20 cellular contexts compared by ENCODE assay signal in genomic region chr11:24516658-24517057, GRCh38. TPM values are rescaled to one million over a fixed set of nuclear protein-coding genes. Genes with fewer than 3 reads are reported as not detected.
DNase-seq lines count a peak whose midpoint lies in the region; ATAC-seq and TF ChIP-seq lines count a peak whose summit lies in the region.
"Had no signal": no experiment of that assay in that cellular context is flagged by ENCODE, and none has a peak within 500 bp of the region (broad histone marks: within the 10 kb centered on the region; RNA-seq: fewer than 3 reads in every experiment).

No MANE protein-coding gene starts in this region.

- intact Hi-C loops in PC-3 (cut with micrococcal nuclease): no loop called here
- intact Hi-C loops in left colon (cut with DNase I, micrococcal nuclease): no loop called here

- H3K56ac ChIP-seq in H9 (ENCODE audit: insufficient read length, low read depth, low read length): no peak overlapping the region

- POLR2A ChIA-PET in PC-3 (lab: Charles Lee; ENCODE audit: unreplicated experiment): no interaction called here

- no peak overlapping the region for H4K5ac ChIP-seq in H9 (ENCODE audit: insufficient read length, low read depth, low read length)

- no peaks in the 10 kb centered on the region for H3K9me3 Mint-ChIP-seq in H9

- no peak overlapping the region for H3T11ph ChIP-seq in H9 (ENCODE audit: low read length)

- H2BK120ac ChIP-seq in H9 (ENCODE audit: low read depth, low read length, poor library complexity, severe bottlenecking): no peak overlapping the region
- no peak overlapping the region for H2BK120ac ChIP-seq in trophoblast cell (ENCODE audit: insufficient read depth, low read length, poor library complexity)

- H4K12ac ChIP-seq in trophoblast cell (ENCODE audit: low read depth, low read length): no peak overlapping the region

- no peak overlapping the region for H2BK20ac ChIP-seq in H9 (ENCODE audit: low read depth, low read length, poor library complexity, severe bottlenecking)

- H3K9me3 ChIP-seq in H9 (ENCODE audit: control insufficient read depth, low read depth, low read length): no peaks in the 10 kb centered on the region
- H3K9me3 ChIP-seq in PC-3 (ENCODE audit: low read length): no peaks in the 10 kb centered on the region
- H3K9me3 ChIP-seq in trophoblast cell (ENCODE audit: insufficient read depth, low read depth, low read length): no peaks in the 10 kb centered on the region
- H3K9me3 ChIP-seq in osteoblast (ENCODE audit: low read depth, low read length): no peaks in the 10 kb centered on the region
- H3K9me3 ChIP-seq: A549 had no signal

- BruUV-seq in PC-3 (replicated peaks; lab: Mats Ljungman, UMichigan): no TSS peak

- H3K27ac Mint-ChIP-seq in H9: peak overlapping the region; percentile 1 to 88 (median 1); a peak in 4 of 7 replicates
- H3K27ac Mint-ChIP-seq: CD4-positive, alpha-beta memory T cell had no signal

- H3K4me2 ChIP-seq in H9 (ENCODE audit: insufficient read depth, insufficient read length, low read length) (no peak overlapping the region), PC-3 (ENCODE audit: low read length) (no peak overlapping the region), trophoblast cell (ENCODE audit: low read length) (no peak overlapping the region), osteoblast (ENCODE audit: insufficient read depth, low read length) (no peak overlapping the region)
- H3K4me2 ChIP-seq: A549 had no signal

- no peak overlapping the region for H2BK15ac ChIP-seq in H9 (ENCODE audit: low read depth, low read length)

- H3K4me1 ChIP-seq in H9 (ENCODE audit: insufficient read depth, low read length) (peaks cover 2% of the 10 kb centered on the region; the same call in 1 of the 2 replicates), PC-3 (ENCODE audit: insufficient read depth, low read length) (peaks cover 29% of the 10 kb centered on the region), trophoblast cell (ENCODE audit: control insufficient read depth in 1 of 2, insufficient read depth in 2 of 2, low read length in 2 of 2) (no peaks in the 10 kb centered on the region), osteoblast (ENCODE audit: insufficient read depth, low read length) (no peaks in the 10 kb centered on the region)
- H3K4me1 ChIP-seq: A549 had no signal

- H3K36me3 ChIP-seq in PC-3 (ENCODE audit: low read depth, low read length): no peaks in the 10 kb centered on the region
- H3K36me3 ChIP-seq in trophoblast cell (ENCODE audit: control insufficient read depth in 1 of 2, insufficient read depth in 2 of 2, low read length in 2 of 2): no peaks in the 10 kb centered on the region
- no peaks in the 10 kb centered on the region for H3K36me3 ChIP-seq in osteoblast (ENCODE audit: insufficient read depth, low read length)

- no peak overlapping the region for H3K14ac ChIP-seq in H9 (ENCODE audit: insufficient read depth, low read length)
- H3K14ac ChIP-seq in trophoblast cell (ENCODE audit: low read length): no peak overlapping the region

- no peak overlapping the region; a peak in 1 of 5 replicates for H3K4me3 Mint-ChIP-seq in H9
- H3K4me3 Mint-ChIP-seq: CD4-positive, alpha-beta memory T cell had no signal

- H3K27me3 ChIP-seq in H9 (ENCODE audit: insufficient read depth, low read length) (no peaks in the 10 kb centered on the region), PC-3 (ENCODE audit: low read length) (no peaks in the 10 kb centered on the region), trophoblast cell (ENCODE audit: insufficient read depth, low read length) (no peaks in the 10 kb centered on the region), osteoblast (ENCODE audit: insufficient read depth, low read length) (no peaks in the 10 kb centered on the region)

- H2BK5ac ChIP-seq in H9 (ENCODE audit: insufficient read length, low read length) (no peak overlapping the region), trophoblast cell (ENCODE audit: low read depth, low read length, poor library complexity) (no peak overlapping the region)

- H2BK12ac ChIP-seq in H9 (ENCODE audit: insufficient read length, low read depth, low read length): no peak overlapping the region
- no peak overlapping the region for H2BK12ac ChIP-seq in trophoblast cell (ENCODE audit: low read length)

- no peaks in the 10 kb centered on the region for H3K9me2 ChIP-seq in PC-3 (replicated peaks; ENCODE audit: low read length)

- H3K4me3 ChIP-seq in PC-3 (ENCODE audit: low read length) (no peak overlapping the region), trophoblast cell (ENCODE audit: low read depth, low read length) (no peak overlapping the region), osteoblast (ENCODE audit: insufficient read depth, low read length) (no peak overlapping the region)
- H3K4me3 ChIP-seq: A549, GM12878, GM23248 had no signal

- H3K23ac ChIP-seq in H9 (ENCODE audit: insufficient read length, low read depth, low read length) (no peak overlapping the region), trophoblast cell (ENCODE audit: low read length) (no peak overlapping the region)

- no peak for DNase-seq in H9
- no peak for DNase-seq in PC-3
- DNase-seq in left colon: no peak
- peak; percentile 0 to 21 for DNase-seq in trophoblast cell
- no peak for DNase-seq in activated CD8-positive, alpha-beta memory T cell treated with anti-CD3 and anti-CD28 coated beads for 24 hours
- no peak for DNase-seq in NCI-H526 (lab: John Stamatoyannopoulos, UW)
- no peak for DNase-seq in osteoblast (ENCODE audit: insufficient read length, low spot score, missing footprints)
- no peak for DNase-seq in amygdala (lab: John Stamatoyannopoulos, UW)
- DNase-seq: 8988T; ACHN; C1 segment of cervical spinal cord; CD4-positive, alpha-beta memory T cell; COR-L47; DMS153; DND-41; GM23248; H7 had no signal

- H3K27ac ChIP-seq in H9 (ENCODE audit: insufficient read length, low read depth, low read length) (no peak overlapping the region), PC-3 (ENCODE audit: low read length) (no peak overlapping the region), trophoblast cell (ENCODE audit: low read depth, low read length) (no peak overlapping the region), osteoblast (ENCODE audit: low read depth, low read length) (no peak overlapping the region)
- H3K27ac ChIP-seq: A549, GM23248 had no signal

- H3K18ac ChIP-seq in H9 (ENCODE audit: insufficient read length, low read depth, low read length) (no peak overlapping the region), trophoblast cell (ENCODE audit: low read length) (no peak overlapping the region)

- peaks cover 41 to 49% of the 10 kb centered on the region in 2 experiments for H3K4me1 Mint-ChIP-seq in H9
- H3K4me1 Mint-ChIP-seq: CD4-positive, alpha-beta memory T cell had no signal

- H4K91ac ChIP-seq in H9 (ENCODE audit: insufficient read length, low read depth, low read length) (no peak overlapping the region), trophoblast cell (ENCODE audit: low read depth, low read length) (no peak overlapping the region)

- no peaks in the 10 kb centered on the region for H4K20me1 ChIP-seq in H9 (ENCODE audit: control insufficient read depth, insufficient read depth, insufficient read length)
- no peaks in the 10 kb centered on the region for H4K20me1 ChIP-seq in PC-3 (ENCODE audit: low read length)
- H4K20me1 ChIP-seq in osteoblast (ENCODE audit: insufficient read depth, low read length): no peaks in the 10 kb centered on the region

- H3F3A ChIP-seq in PC-3 (ENCODE audit: low read length, unreplicated experiment): no peaks in the 10 kb centered on the region

- H3K79me1 ChIP-seq in H9 (ENCODE audit: insufficient read depth, low read depth, low read length, poor library complexity, severe bottlenecking): no peaks in the 10 kb centered on the region
- H3K79me1 ChIP-seq in trophoblast cell (ENCODE audit: low read length): no peaks in the 10 kb centered on the region

- no peaks in the 10 kb centered on the region for H3K27me3 Mint-ChIP-seq in H9 (ENCODE audit: low read depth)
- H3K27me3 Mint-ChIP-seq: CD4-positive, alpha-beta memory T cell had no signal

- no peak overlapping the region for H3K9ac ChIP-seq in H9 (ENCODE audit: extremely low read depth, insufficient read length, low read length)
- H3K9ac ChIP-seq in PC-3 (ENCODE audit: low read length): no peak overlapping the region
- no peak overlapping the region for H3K9ac ChIP-seq in trophoblast cell (ENCODE audit: low read length)
- H3K9ac ChIP-seq: GM23248 had no signal

- H2AK5ac ChIP-seq in H9 (ENCODE audit: insufficient read length, low read length) (no peak overlapping the region), trophoblast cell (ENCODE audit: low read length) (no peak overlapping the region)

- H3K23me2 ChIP-seq in H9 (ENCODE audit: insufficient read length, low read depth, low read length, poor library complexity, severe bottlenecking): no peaks in the 10 kb centered on the region

- no peak overlapping the region for H2AFZ ChIP-seq in H9 (ENCODE audit: low read length)
- no peak overlapping the region for H2AFZ ChIP-seq in PC-3 (ENCODE audit: low read length)
- no peak overlapping the region for H2AFZ ChIP-seq in trophoblast cell (ENCODE audit: insufficient read depth, low read length, poor library complexity)
- H2AFZ ChIP-seq in osteoblast (ENCODE audit: low read length): no peak overlapping the region
- H2AFZ ChIP-seq: GM23248 had no signal

- no peaks in the 10 kb centered on the region for H3K79me2 ChIP-seq in H9 (ENCODE audit: insufficient read depth, low read length)
- H3K79me2 ChIP-seq in PC-3 (ENCODE audit: low read length): no peaks in the 10 kb centered on the region
- H3K79me2 ChIP-seq in trophoblast cell (ENCODE audit: control insufficient read depth, insufficient read depth, low read length, poor library complexity): no peaks in the 10 kb centered on the region
- no peaks in the 10 kb centered on the region for H3K79me2 ChIP-seq in osteoblast (ENCODE audit: insufficient read depth, low read length)

- H3K4ac ChIP-seq in H9 (ENCODE audit: low read depth, low read length) (no peak overlapping the region), trophoblast cell (ENCODE audit: low read depth, low read length) (no peak overlapping the region)

- ATAC-seq in PC-3: peak; percentile 30; the same call in 1 of the 2 replicates
- ATAC-seq in left colon: peak; percentile 63
- ATAC-seq: A549, GM12878, HCT116 had no signal

- H3K36me3 Mint-ChIP-seq in H9 (ENCODE audit: insufficient read depth in 1 of 3, low read depth in 3 of 3): peaks cover 0 to 3% (median 0%) of the 10 kb centered on the region in 3 experiments; a peak in 1 of 7 replicates
- H3K36me3 Mint-ChIP-seq: CD4-positive, alpha-beta memory T cell had no signal

- CTCF ChIA-PET in PC-3 (lab: Charles Lee): no interaction called here

- TF ChIP-seq CTCF in H9 (conservative IDR thresholded peaks at IDR 0.05) (no peak), PC-3 (conservative IDR thresholded peaks at IDR 0.05; ENCODE audit: low read depth, low read length) (no peak), osteoblast (IDR thresholded peaks at IDR 0.05; ENCODE audit: extremely low read depth, low read depth, low read length) (no peak)

- H4K8ac ChIP-seq in H9 (replicated peaks; ENCODE audit: insufficient read length, low read depth, low read length) (no peak overlapping the region), trophoblast cell (ENCODE audit: low read depth, low read length) (no peak overlapping the region)

RNA-seq across cellular contexts. Expression of gene LUZP2, which starts 19.8 kb away (rescaled TPM):
- total RNA-seq in H9 (2021): 25.4 and 25.7 TPM in 2 replicates
- total RNA-seq in PC-3 (2014; rRNA removed): 0.11 and 0.46 TPM in 2 replicates
- 1 to 10 TPM; 3.2 to 5.2 TPM for total RNA-seq in left colon
- 0.83 and 1.1 TPM in 2 replicates for polyA plus RNA-seq in trophoblast cell (2013)
- total RNA-seq in osteoblast: not detected in 2 replicates
- total RNA-seq: CD4-positive, alpha-beta memory T cell; GM12878; GM23248 had no signal
- polyA plus RNA-seq: A549; CD4-positive, alpha-beta memory T cell; GM12878; GM23248 had no signal

Comparison
In these comparisons a context has a peak if more than half of its experiments do, and no peak if none do; other contexts are left out.
1. DNase-seq: peak in trophoblast cell (2 of 2); none in H9 (single experiment), PC-3 (single experiment), left colon (0 of 2), activated CD8-positive, alpha-beta memory T cell treated with anti-CD3 and anti-CD28 coated beads for 24 hours (single experiment), NCI-H526 (0 of 2), osteoblast (single experiment) and amygdala (0 of 56).